In the genomic region with DNA sequence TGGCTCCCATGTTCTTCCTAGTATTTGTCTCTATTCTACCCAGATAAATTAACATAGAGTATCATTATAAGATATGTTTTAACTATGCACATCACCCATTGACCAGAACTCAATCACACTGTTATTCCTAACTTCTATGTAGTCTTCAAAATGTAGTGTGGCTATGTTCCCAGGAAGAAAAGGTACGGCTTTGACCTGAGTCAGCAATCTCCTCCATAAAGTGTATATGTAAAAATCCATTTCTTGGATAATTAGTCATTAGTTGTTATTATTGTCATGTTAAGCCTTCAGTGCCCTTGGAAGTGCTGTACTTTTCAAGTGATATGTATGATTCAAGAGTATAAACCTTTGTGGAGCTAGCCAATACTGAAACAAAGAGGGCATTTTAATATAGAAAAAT, we compare ENCODE assay signal across 29 cellular contexts.
"Had no signal": no experiment of that assay in that cellular context is flagged by ENCODE, and none has a peak within 500 bp of the region (broad histone marks: within the 10 kb centered on the region; RNA-seq: fewer than 3 reads in every experiment).

No MANE protein-coding gene starts in this region.

- ATAC-seq: stimulated activated effector memory CD8-positive, alpha-beta T cell treated with anti-CD3 and anti-CD28 coated beads, Interleukin-12 subunit alpha, Interleukin-12 subunit beta, amount 100 ng/mL, for 72 hours; stimulated activated memory B cell treated with anti-CD40 and anti-IgM and Interleukin-4, amounts not matched to agents 10 μg/mL and 1 μg/mL and 100 μg/mL, for 72 hours; stimulated activated naive B cell treated with anti-CD40 and anti-IgM and Interleukin-4, amounts not matched to agents 10 μg/mL and 1 μg/mL and 100 μg/mL, for 72 hours; stimulated activated naive CD8-positive, alpha-beta T cell treated with anti-CD3 and anti-CD28 coated beads, Interleukin-15, amount 100 ng/mL, for 72 hours; stimulated activated naive CD8-positive, alpha-beta T cell treated with anti-CD3 and anti-CD28 coated beads, Interleukin-15, Interleukin-2, amounts not matched to agents 100 U/mL and 50 U/mL, for 24 hours; upper lobe of right lung had no signal

- H3K4me3 Mint-ChIP-seq: stimulated activated effector memory CD8-positive, alpha-beta T cell treated with anti-CD3 and anti-CD28 coated beads, Interleukin-12 subunit alpha, Interleukin-12 subunit beta, amount 100 ng/mL, for 72 hours; stimulated activated memory B cell treated with anti-CD40 and anti-IgM and Interleukin-4, amounts not matched to agents 10 μg/mL and 1 μg/mL and 100 μg/mL, for 72 hours; stimulated activated naive B cell treated with anti-CD40 and anti-IgM and Interleukin-4, amounts not matched to agents 10 μg/mL and 1 μg/mL and 100 μg/mL, for 72 hours; stimulated activated naive CD8-positive, alpha-beta T cell treated with anti-CD3 and anti-CD28 coated beads, Interleukin-15, amount 100 ng/mL, for 72 hours; stimulated activated naive CD8-positive, alpha-beta T cell treated with anti-CD3 and anti-CD28 coated beads, Interleukin-15, Interleukin-2, amounts not matched to agents 100 ng/mL and 50 ng/mL, for 24 hours; type B pancreatic cell had no signal

- FAIRE-seq: urothelium cell line had no signal

- H3K36me3 ChIP-seq: stomach, suprapubic skin, thoracic aorta, thyroid gland, tibial artery, tibial nerve, transverse colon, upper lobe of left lung, upper lobe of right lung, uterus, vagina had no signal

- H3K27ac Mint-ChIP-seq: stimulated activated effector memory CD8-positive, alpha-beta T cell treated with anti-CD3 and anti-CD28 coated beads, Interleukin-12 subunit alpha, Interleukin-12 subunit beta, amount 100 ng/mL, for 72 hours; stimulated activated memory B cell treated with anti-CD40 and anti-IgM and Interleukin-4, amounts not matched to agents 10 μg/mL and 1 μg/mL and 100 μg/mL, for 72 hours; stimulated activated naive B cell treated with anti-CD40 and anti-IgM and Interleukin-4, amounts not matched to agents 10 μg/mL and 1 μg/mL and 100 μg/mL, for 72 hours; stimulated activated naive CD8-positive, alpha-beta T cell treated with anti-CD3 and anti-CD28 coated beads, Interleukin-15, amount 100 ng/mL, for 72 hours; stimulated activated naive CD8-positive, alpha-beta T cell treated with anti-CD3 and anti-CD28 coated beads, Interleukin-15, Interleukin-2, amounts not matched to agents 100 ng/mL and 50 ng/mL, for 24 hours; type B pancreatic cell had no signal

- H3K4me1 ChIP-seq: stomach, suprapubic skin, testis, thyroid gland, tibial artery, tibial nerve, transverse colon, upper lobe of left lung, upper lobe of right lung, uterus, vagina had no signal

- H3K4me1 Mint-ChIP-seq: stimulated activated effector memory CD8-positive, alpha-beta T cell treated with anti-CD3 and anti-CD28 coated beads, Interleukin-12 subunit alpha, Interleukin-12 subunit beta, amount 100 ng/mL, for 72 hours; stimulated activated memory B cell treated with anti-CD40 and anti-IgM and Interleukin-4, amounts not matched to agents 10 μg/mL and 1 μg/mL and 100 μg/mL, for 72 hours; stimulated activated naive B cell treated with anti-CD40 and anti-IgM and Interleukin-4, amounts not matched to agents 10 μg/mL and 1 μg/mL and 100 μg/mL, for 72 hours; stimulated activated naive CD8-positive, alpha-beta T cell treated with anti-CD3 and anti-CD28 coated beads, Interleukin-15, amount 100 ng/mL, for 72 hours had no signal

- H3K27me3 ChIP-seq: stomach, suprapubic skin, testis, thyroid gland, tibial artery, tibial nerve, transverse colon, upper lobe of left lung, upper lobe of right lung, uterus, vagina had no signal

- H3K9me3 Mint-ChIP-seq: stimulated activated memory B cell treated with anti-CD40 and anti-IgM and Interleukin-4, amounts not matched to agents 10 μg/mL and 1 μg/mL and 100 μg/mL, for 72 hours; stimulated activated naive B cell treated with anti-CD40 and anti-IgM and Interleukin-4, amounts not matched to agents 10 μg/mL and 1 μg/mL and 100 μg/mL, for 72 hours; type B pancreatic cell had no signal

- H3K27me3 Mint-ChIP-seq: stimulated activated memory B cell treated with anti-CD40 and anti-IgM and Interleukin-4, amounts not matched to agents 10 μg/mL and 1 μg/mL and 100 μg/mL, for 72 hours; stimulated activated naive B cell treated with anti-CD40 and anti-IgM and Interleukin-4, amounts not matched to agents 10 μg/mL and 1 μg/mL and 100 μg/mL, for 72 hours; stimulated activated naive CD8-positive, alpha-beta T cell treated with anti-CD3 and anti-CD28 coated beads, Interleukin-15, amount 100 ng/mL, for 72 hours; stimulated activated naive CD8-positive, alpha-beta T cell treated with anti-CD3 and anti-CD28 coated beads, Interleukin-15, Interleukin-2, amounts not matched to agents 100 ng/mL and 50 ng/mL, for 24 hours; type B pancreatic cell had no signal

- H3K27ac ChIP-seq: stomach, suprapubic skin, testis, thoracic aorta, thyroid gland, tibial artery, tibial nerve, transverse colon, upper lobe of left lung, upper lobe of right lung, uterus, vagina had no signal

- H3K9me3 ChIP-seq: suprapubic skin, testis, thoracic aorta, thyroid gland, tibial artery, tibial nerve, transverse colon, upper lobe of left lung, uterus, vagina had no signal

- H3K36me3 Mint-ChIP-seq: stimulated activated effector memory CD8-positive, alpha-beta T cell treated with anti-CD3 and anti-CD28 coated beads, Interleukin-12 subunit alpha, Interleukin-12 subunit beta, amount 100 ng/mL, for 72 hours; stimulated activated memory B cell treated with anti-CD40 and anti-IgM and Interleukin-4, amounts not matched to agents 10 μg/mL and 1 μg/mL and 100 μg/mL, for 72 hours; stimulated activated naive B cell treated with anti-CD40 and anti-IgM and Interleukin-4, amounts not matched to agents 10 μg/mL and 1 μg/mL and 100 μg/mL, for 72 hours; type B pancreatic cell had no signal

- DNase-seq: stimulated activated CD4-positive, alpha-beta T cell treated with anti-CD3 and anti-CD28 coated beads, Interleukin-2, amount 100 ng/mL, for 48 hours; stimulated activated CD4-positive, alpha-beta T cell treated with anti-CD3 and anti-CD28 coated beads, Interleukin-4, amount 100 ng/mL, for 1 hour; stimulated activated CD4-positive, alpha-beta T cell treated with anti-CD3 and anti-CD28 coated beads, Interleukin-4, amount 100 ng/mL, for 24 hours; stimulated activated CD4-positive, alpha-beta T cell treated with anti-CD3 and anti-CD28 coated beads, Interleukin-4, amount 100 ng/mL, for 4 hours; stimulated activated CD8-positive, alpha-beta memory T cell treated with anti-CD3 and anti-CD28 coated beads, Interleukin-4, amount 100 ng/mL, for 48 hours; stimulated activated naive B cell treated with anti-CD40 and anti-IgM and Interleukin-4, amounts not matched to agents 10 μg/mL and 1 μg/mL and 100 μg/mL, for 72 hours; stimulated activated naive CD4-positive, alpha-beta T cell; stimulated activated naive CD4-positive, alpha-beta T cell treated with Interleukin-2 at 50 U/mL for 16 hours; stimulated activated naive CD8-positive, alpha-beta T cell treated with anti-CD3 and anti-CD28 coated beads, Interleukin-15, amount 100 ng/mL, for 72 hours; stimulated activated naive CD8-positive, alpha-beta T cell treated with anti-CD3 and anti-CD28 coated beads, Interleukin-15, Interleukin-2, amounts not matched to agents 100 U/mL and 50 U/mL, for 24 hours; stomach; substantia nigra; testis; thyroid gland; tibial artery; transverse colon; trophoblast cell; upper lobe of left lung; upper lobe of right lung; uterus had no signal

- H3K4me3 ChIP-seq: stomach, suprapubic skin, testis, thoracic aorta, thyroid gland, tibial artery, tibial nerve, transverse colon, upper lobe of left lung, upper lobe of right lung, uterus, vagina had no signal
